18 cellular contexts compared by ENCODE assay signal in genomic region chrX:131067216-131067615, GRCh38. TPM values are rescaled to one million over a fixed set of nuclear protein-coding genes. Genes with fewer than 3 reads are reported as not detected.
DNase-seq lines count a peak whose midpoint lies in the region; ATAC-seq and TF ChIP-seq lines count a peak whose summit lies in the region.
"Had no signal": no experiment of that assay in that cellular context is flagged by ENCODE, and none has a peak within 500 bp of the region (broad histone marks: within the 10 kb centered on the region; RNA-seq: fewer than 3 reads in every experiment).

No MANE protein-coding gene starts in this region.

- H3K9me3 Mint-ChIP-seq in neural progenitor cell = no peaks in the 10 kb centered on the region
- H3K9me3 Mint-ChIP-seq: CD4-positive, alpha-beta T cell had no signal

- H3K27me3 Mint-ChIP-seq in neural progenitor cell (ENCODE audit: insufficient read depth, low read depth) = peaks cover 36% of the 10 kb centered on the region

- H3K9ac ChIP-seq in NT2/D1 (ENCODE audit: insufficient read length, low read depth) (no peak overlapping the region), neural progenitor cell (no peak overlapping the region)

- H3K4me3 Mint-ChIP-seq in neural progenitor cell = peak overlapping the region; percentile 42
- H3K4me3 Mint-ChIP-seq: CD4-positive, alpha-beta T cell had no signal

- no peaks in the 10 kb centered on the region for H3F3A ChIP-seq in neural progenitor cell (ENCODE audit: low read depth)

- H3K27ac Mint-ChIP-seq in neural progenitor cell = no peak overlapping the region
- H3K27ac Mint-ChIP-seq: CD4-positive, alpha-beta T cell had no signal

- peaks cover 25% of the 10 kb centered on the region for H3K4me1 Mint-ChIP-seq in neural progenitor cell

- peaks cover 22% of the 10 kb centered on the region for H3K27me3 ChIP-seq in NT2/D1 (ENCODE audit: insufficient read depth, insufficient read length)
- peaks cover 64% of the 10 kb centered on the region for H3K27me3 ChIP-seq in neural progenitor cell
- H3K27me3 ChIP-seq: Peyer's patch, SJSA1 had no signal

- no peak for TF ChIP-seq CTCF in neural progenitor cell (IDR thresholded peaks at IDR 0.05)

- ATAC-seq in HG02623 (IDR thresholded peaks at IDR 0.05; ENCODE audit: unreplicated experiment) (no peak), GM18861 (IDR thresholded peaks at IDR 0.05; ENCODE audit: unreplicated experiment) (no peak)
- ATAC-seq: K562 had no signal

- H2AFZ ChIP-seq in neural progenitor cell (replicated peaks) = no peak overlapping the region

- peak overlapping the region; percentile 31 for H3K4me3 ChIP-seq in NT2/D1 (ENCODE audit: insufficient read length, low read depth)
- H3K4me3 ChIP-seq in iPS-18c (ENCODE audit: insufficient read depth, low read depth, low read length) = peak overlapping the region; percentile 50; the same call in 1 of the 2 replicates
- no peak overlapping the region for H3K4me3 ChIP-seq in neural progenitor cell
- H3K4me3 ChIP-seq: K562, Peyer's patch, SJSA1 had no signal

- H3K9me3 ChIP-seq in NT2/D1 (ENCODE audit: insufficient read depth, low read length) (no peaks in the 10 kb centered on the region), iPS-18c (ENCODE audit: control insufficient read depth, insufficient read depth, low read length) (no peaks in the 10 kb centered on the region), neural progenitor cell (ENCODE audit: low read depth) (no peaks in the 10 kb centered on the region)
- H3K9me3 ChIP-seq: Caco-2, Peyer's patch, SJSA1 had no signal

- peak; percentile 27 for DNase-seq in NCI-H748 (lab: John Stamatoyannopoulos, UW; ENCODE audit: unreplicated experiment)
- DNase-seq in NCI-H748 treated with DMSO at 0.1 percent for 48 hours (lab: John Stamatoyannopoulos, UW) = no peak
- DNase-seq in NT2/D1 (ENCODE audit: low read depth, low spot score) = no peak
- DNase-seq in neural progenitor cell (ENCODE audit: low spot score) = no peak
- DNase-seq in NCI-H446 treated with DMSO at 0.1 percent for 48 hours (lab: John Stamatoyannopoulos, UW) = no peak
- DNase-seq: Caco-2; CD4-positive, alpha-beta T cell; EL; HCEC 1CT; NCI-H1092 treated with DMSO at 0.1 percent for 48 hours; NCI-H2081; Peyer's patch had no signal

- no peaks in the 10 kb centered on the region for H3K36me3 Mint-ChIP-seq in neural progenitor cell

- H3K36me3 ChIP-seq in NT2/D1 (ENCODE audit: insufficient read depth, insufficient read length, low read length) (no peaks in the 10 kb centered on the region), neural progenitor cell (no peaks in the 10 kb centered on the region)
- H3K36me3 ChIP-seq: Peyer's patch, SJSA1 had no signal

- H3K4me2 ChIP-seq in neural progenitor cell = peak overlapping the region; percentile 81

- H3K79me2 ChIP-seq in neural progenitor cell (ENCODE audit: low read depth) = no peaks in the 10 kb centered on the region

- no peak overlapping the region for H3K27ac ChIP-seq in neural progenitor cell
- H3K27ac ChIP-seq: Peyer's patch, SJSA1 had no signal

- H3K4me1 ChIP-seq in NT2/D1 (ENCODE audit: insufficient read depth, insufficient read length) (no peaks in the 10 kb centered on the region), neural progenitor cell (peaks cover 3% of the 10 kb centered on the region)
- H3K4me1 ChIP-seq: Caco-2, Peyer's patch, SJSA1 had no signal

- H4K20me1 ChIP-seq in neural progenitor cell (ENCODE audit: low read depth) = peaks cover 9% of the 10 kb centered on the region

RNA-seq across cellular contexts. Expression of gene ARHGAP36, which starts 9.1 kb away (rescaled TPM):
- total RNA-seq in neural progenitor cell (ENCODE audit: low replicate concordance) = 0.22 TPM in 1 of 2 replicates, not detected in the other
- total RNA-seq: A172; Caco-2; CD4-positive, alpha-beta T cell; K562; Peyer's patch; SJSA1 had no signal
